ENCODE assay signal across 9 cellular contexts in the genomic region with DNA sequence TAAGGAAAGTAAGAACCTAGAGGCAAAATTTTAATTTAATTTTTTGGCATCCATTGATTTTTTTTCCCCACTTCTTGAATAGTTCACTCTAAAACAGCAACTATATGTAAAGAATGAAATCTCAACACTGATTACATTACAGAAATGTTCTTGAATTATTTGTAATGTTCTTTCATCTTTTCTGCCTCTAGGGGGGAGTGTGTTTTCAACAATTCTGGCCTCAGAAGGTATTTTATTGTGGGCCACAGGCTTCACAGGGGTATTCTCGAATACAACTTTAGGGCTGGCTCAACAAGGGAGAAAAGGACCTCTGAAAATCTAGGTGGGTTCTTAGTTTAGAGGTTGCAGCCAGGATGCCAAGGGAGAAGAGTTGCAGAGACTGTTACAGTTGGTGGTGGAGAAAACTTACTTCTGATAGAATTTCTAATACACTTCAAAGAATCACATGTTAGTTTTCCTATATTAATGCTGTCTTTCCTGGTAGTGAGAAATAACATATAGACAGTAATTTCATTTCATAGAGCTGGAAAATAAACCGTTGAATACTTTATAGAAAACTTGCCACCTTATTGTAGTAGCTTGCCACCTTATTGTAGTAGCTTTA. TPM values are rescaled to one million over a fixed set of nuclear protein-coding genes. Genes with fewer than 3 reads are reported as not detected.
A peak's percentile ranks its signal among the peaks of the same experiment; 100 is the strongest.
DNase-seq lines count a peak whose midpoint lies in the region; ATAC-seq and TF ChIP-seq lines count a peak whose summit lies in the region.
"Had no signal": no experiment of that assay in that cellular context is flagged by ENCODE, and none has a peak within 500 bp of the region (broad histone marks: within the 10 kb centered on the region; RNA-seq: fewer than 3 reads in every experiment).

No MANE protein-coding gene starts in this region.

- POLR2A ChIA-PET in Caco-2 (lab: Charles Lee) = no interaction called here

- TF ChIP-seq CTCF in Caco-2 (IDR thresholded peaks at IDR 0.05; ENCODE audit: insufficient read depth in 1 of 2, low read depth in 1 of 2, low read length in 1 of 2, severe bottlenecking in 1 of 2, unreplicated experiment in 1 of 2) = peak; percentile 51 to 60
- TF ChIP-seq CTCF in lower lobe of right lung (IDR thresholded peaks at IDR 0.05) = peak; percentile 31
- peak in 2 of 7 experiments; percentile 5 to 19 for TF ChIP-seq CTCF in stomach (IDR thresholded peaks at IDR 0.05)

- H3K27me3 ChIP-seq in Caco-2 (replicated peaks; ENCODE audit: control insufficient read depth, insufficient read depth, low read length) (no peaks in the 10 kb centered on the region), lower lobe of right lung (ENCODE audit: low read depth) (peaks cover 16% of the 10 kb centered on the region), stomach (peaks cover under 1 to 38% (median 22%) of the 10 kb centered on the region in 3 donors)

- H3K27ac Mint-ChIP-seq in Caco-2 (ENCODE audit: unreplicated experiment) = no peak overlapping the region
- no peak overlapping the region for H3K27ac Mint-ChIP-seq in activated naive CD4-positive, alpha-beta T cell treated with anti-CD3 and anti-CD28 coated beads, Interleukin-2, amount 50 U/mL, for 72 hours

- H3K27ac ChIP-seq in lower lobe of right lung (no peak overlapping the region), stomach (no peak overlapping the region)

- no peaks in the 10 kb centered on the region for H3K36me3 ChIP-seq in Caco-2 (ENCODE audit: control insufficient read depth, insufficient read depth, low read length)
- no peaks in the 10 kb centered on the region for H3K36me3 ChIP-seq in lower lobe of right lung
- H3K36me3 ChIP-seq in stomach = no peaks in the 10 kb centered on the region

- intact Hi-C loops in Caco-2 (cut with micrococcal nuclease; ENCODE audit: unreplicated experiment) (loop anchor here (1.0 kb wide), 4 partner anchors 87 to 235 kb away; no protein-coding TSS in a partner anchor), lower lobe of right lung (cut with DNase I) (no loop called here), stomach (cut with DNase I; ENCODE audit: low total_unique reads) (no loop called here)

- H3K27me3 Mint-ChIP-seq in Caco-2 (ENCODE audit: insufficient read depth, unreplicated experiment) = peaks cover 6% of the 10 kb centered on the region

- H3K36me3 Mint-ChIP-seq in Caco-2 (ENCODE audit: insufficient read depth, unreplicated experiment) = no peaks in the 10 kb centered on the region
- H3K36me3 Mint-ChIP-seq in activated naive CD4-positive, alpha-beta T cell treated with anti-CD3 and anti-CD28 coated beads, Interleukin-2, amount 50 U/mL, for 72 hours = peaks cover 0 to 4% of the 10 kb centered on the region in 2 donors

- 20 to 34% (median 27%) methylated on average over 2 of the region's 2 CpGs for WGBS in stomach, 5 donors

- H3K4me1 Mint-ChIP-seq in Caco-2 (ENCODE audit: low read depth, unreplicated experiment) = no peaks in the 10 kb centered on the region

- H3K4me3 ChIP-seq in Caco-2 (ENCODE audit: low read depth, low read length) (no peak overlapping the region), lower lobe of right lung (no peak overlapping the region), stomach (no peak overlapping the region)

- H3K9me3 ChIP-seq in Caco-2 (no peaks in the 10 kb centered on the region), lower lobe of right lung (no peaks in the 10 kb centered on the region), stomach (no peaks in the 10 kb centered on the region)

- no peak for TF ChIP-seq POLR2A in stomach (IDR thresholded peaks at IDR 0.05)

- no peak overlapping the region for H3K4me3 Mint-ChIP-seq in Caco-2 (ENCODE audit: unreplicated experiment)

- CTCF ChIA-PET in Caco-2 (lab: Charles Lee) = interaction anchor here (0.6 kb wide), 3 partner anchors 254 to 615 kb away, joined by 3 to 5 read pairs (median 3); no protein-coding TSS in a partner anchor

- DNase-seq in Caco-2 (no peak), KBM-7 (peak; percentile 67), amniotic epithelial cell (ENCODE audit: low read depth) (peak; percentile 42), lower lobe of right lung (no peak), stomach (no peak)
- no peak for DNase-seq in NK-92 treated with Interleukin-12 subunit alpha and Interleukin-12 subunit beta, amount 100 ng/mL, for 24 hours (lab: John Stamatoyannopoulos, UW)
- no peak for DNase-seq in activated naive CD4-positive, alpha-beta T cell treated with anti-CD3 and anti-CD28 coated beads, Interleukin-2, amount 50 U/mL, for 72 hours (ENCODE audit: low spot score in 2 of 2)
- DNase-seq: activated T-cell treated with anti-CD3 and anti-CD28 coated beads for 4 hours had no signal

- H3K4me1 ChIP-seq in Caco-2 (no peaks in the 10 kb centered on the region), lower lobe of right lung (peaks cover 17% of the 10 kb centered on the region), stomach (peaks cover 14 to 34% (median 29%) of the 10 kb centered on the region in 4 donors)

- ATAC-seq in lower lobe of right lung (no peak), GM21717 (IDR thresholded peaks at IDR 0.05; ENCODE audit: unreplicated experiment) (no peak)
- no peak for ATAC-seq in activated naive CD4-positive, alpha-beta T cell treated with anti-CD3 and anti-CD28 coated beads, Interleukin-2, amount 50 U/mL, for 72 hours

- no peaks in the 10 kb centered on the region for H3K9me3 Mint-ChIP-seq in Caco-2 (ENCODE audit: unreplicated experiment)
- H3K9me3 Mint-ChIP-seq in activated naive CD4-positive, alpha-beta T cell treated with anti-CD3 and anti-CD28 coated beads, Interleukin-2, amount 50 U/mL, for 72 hours = peaks cover 0 to 5% of the 10 kb centered on the region in 2 donors

- no TSS peak for BruUV-seq in Caco-2 (replicated peaks; lab: Mats Ljungman, UMichigan)

- TF ChIP-seq EP300 in stomach (IDR thresholded peaks at IDR 0.05) = no peak

- in situ Hi-C loops in KBM-7 (cut with MboI; ENCODE audit: low pct_unique_long_range_greater_than_20kb, low sequenced_read_pairs) = no loop called here

RNA-seq across cellular contexts. Expression of a gene that starts 3.6 kb away (rescaled TPM):
- total RNA-seq in Caco-2 (2022) (0.11 and 0.23 TPM in 2 replicates), lower lobe of right lung (35.8 TPM), stomach (10 to 100 TPM in 1 of 5 donors, 1 to 10 TPM in 1, under 1 TPM in 1, not detected in 2; 0.89 to 15.8 (median 2.8) TPM)
- polyA plus RNA-seq in stomach = 1 to 10 TPM in 1 of 3 donors, under 1 TPM in 2; 0.25 to 3.1 (median 0.61) TPM
- under 1 TPM in 1 of 2 donors, not detected in 1; 0.16 TPM for total RNA-seq in activated naive CD4-positive, alpha-beta T cell treated with anti-CD3 and anti-CD28 coated beads, Interleukin-2, amount 50 U/mL, for 72 hours

Comparison
In these comparisons a context has a peak if more than half of its experiments do, and no peak if none do; other contexts are left out.
1. DNase-seq: peak in KBM-7 (single experiment) and amniotic epithelial cell (single experiment); none in Caco-2 (0 of 2), lower lobe of right lung (single experiment), stomach (single experiment), NK-92 treated with Interleukin-12 subunit alpha and Interleukin-12 subunit beta, amount 100 ng/mL, for 24 hours (single experiment) and activated naive CD4-positive, alpha-beta T cell treated with anti-CD3 and anti-CD28 coated beads, Interleukin-2, amount 50 U/mL, for 72 hours (0 of 2).